ENCODE assay signal across 15 cellular contexts in genomic region chr6:83365931-83366330, GRCh38.
DNase-seq lines count a peak whose midpoint lies in the region; ATAC-seq and TF ChIP-seq lines count a peak whose summit lies in the region.
"Had no signal": no experiment of that assay in that cellular context is flagged by ENCODE, and none has a peak within 500 bp of the region (broad histone marks: within the 10 kb centered on the region; RNA-seq: fewer than 3 reads in every experiment).

No MANE protein-coding gene starts in this region.

- no peak overlapping the region for H3K4me2 ChIP-seq in PC-3 (ENCODE audit: low read length)
- H3K4me2 ChIP-seq: KMS-11 had no signal

- POLR2A ChIA-PET in PC-3 (lab: Charles Lee; ENCODE audit: unreplicated experiment) (no interaction called here), HEK293T (lab: Yijun Ruan, JAX) (no interaction called here)

- H3K4me3 ChIP-seq in SK-N-MC (no peak overlapping the region), PC-3 (ENCODE audit: low read length) (no peak overlapping the region)
- H3K4me3 ChIP-seq: body of pancreas, Peyer's patch had no signal

- H3K9me3 ChIP-seq in SK-N-MC (ENCODE audit: low read depth, low read length) (no peaks in the 10 kb centered on the region), PC-3 (ENCODE audit: low read length) (no peaks in the 10 kb centered on the region)
- H3K9me3 ChIP-seq: body of pancreas, Peyer's patch had no signal

- H3K9ac ChIP-seq in SK-N-MC (ENCODE audit: insufficient read length) (no peak overlapping the region), PC-3 (ENCODE audit: low read length) (no peak overlapping the region)
- H3K9ac ChIP-seq: KMS-11 had no signal

- H3F3A ChIP-seq in PC-3 (ENCODE audit: low read length, unreplicated experiment), result no peaks in the 10 kb centered on the region

- CTCF ChIA-PET in PC-3 (lab: Charles Lee), result no interaction called here
- CTCF ChIA-PET in HEK293T (lab: Yijun Ruan, JAX), result no interaction called here

- no TSS peak for BruUV-seq in PC-3 (replicated peaks; lab: Mats Ljungman, UMichigan)

- peak; percentile 88 for DNase-seq in EH (ENCODE audit: low read depth)
- no peak for DNase-seq in SK-N-MC (ENCODE audit: low read depth, low spot score)
- DNase-seq in fibroblast of peridontal ligament (ENCODE audit: extremely low read depth), result peak; percentile 91
- DNase-seq in pons (ENCODE audit: low spot score), result peak; percentile 69
- no peak for DNase-seq in PC-3
- no peak for DNase-seq in HEK293T (ENCODE audit: extremely low spot score)
- DNase-seq: activated effector memory CD4-positive, alpha-beta T cell treated with anti-CD3 and anti-CD28 coated beads, Interleukin-2, amount 50 U/mL, for 16 hours; body of pancreas; NCI-H526 treated with DMSO at 0.1 percent for 48 hours; Peyer's patch; stimulated activated naive CD8-positive, alpha-beta T cell treated with anti-CD3 and anti-CD28 coated beads, Interleukin-15, amount 100 ng/mL, for 72 hours had no signal

- ATAC-seq in GM21390 (IDR thresholded peaks at IDR 0.05; ENCODE audit: unreplicated experiment), result no peak
- ATAC-seq in PC-3, result no peak
- no peak for ATAC-seq in GM19455 (IDR thresholded peaks at IDR 0.05; ENCODE audit: unreplicated experiment)
- ATAC-seq: body of pancreas; stimulated activated naive CD8-positive, alpha-beta T cell treated with anti-CD3 and anti-CD28 coated beads, Interleukin-15, amount 100 ng/mL, for 72 hours; WTC11 had no signal

- H3K36me3 ChIP-seq in SK-N-MC (ENCODE audit: insufficient read depth, low read length) (no peaks in the 10 kb centered on the region), PC-3 (ENCODE audit: low read depth, low read length) (no peaks in the 10 kb centered on the region)
- H3K36me3 ChIP-seq: Peyer's patch had no signal

- intact Hi-C loops in PC-3 (cut with micrococcal nuclease), result no loop called here

- H2AFZ ChIP-seq in PC-3 (ENCODE audit: low read length), result no peak overlapping the region

- H3K79me2 ChIP-seq in PC-3 (ENCODE audit: low read length), result no peaks in the 10 kb centered on the region

- H4K20me1 ChIP-seq in PC-3 (ENCODE audit: low read length), result no peaks in the 10 kb centered on the region

- no peaks in the 10 kb centered on the region for H3K27me3 ChIP-seq in PC-3 (ENCODE audit: low read length)
- H3K27me3 ChIP-seq: body of pancreas, Peyer's patch had no signal

- H3K27ac ChIP-seq in SK-N-MC, result peak overlapping the region; percentile 45; the same call in 1 of the 2 replicates
- no peak overlapping the region for H3K27ac ChIP-seq in PC-3 (ENCODE audit: low read length)
- H3K27ac ChIP-seq: body of pancreas, KMS-11, Peyer's patch had no signal

- no peaks in the 10 kb centered on the region for H3K4me1 ChIP-seq in PC-3 (ENCODE audit: insufficient read depth, low read length)
- H3K4me1 ChIP-seq: body of pancreas had no signal

- no peaks in the 10 kb centered on the region for H3K9me2 ChIP-seq in PC-3 (replicated peaks; ENCODE audit: low read length)

- TF ChIP-seq CTCF in PC-3 (conservative IDR thresholded peaks at IDR 0.05; ENCODE audit: low read depth, low read length), result no peak

TF ChIP-seq in HEK293T, 16 proteins besides CTCF, POLR2A, EP300 and RAD21:
- TF ChIP-seq, protein P1, sequence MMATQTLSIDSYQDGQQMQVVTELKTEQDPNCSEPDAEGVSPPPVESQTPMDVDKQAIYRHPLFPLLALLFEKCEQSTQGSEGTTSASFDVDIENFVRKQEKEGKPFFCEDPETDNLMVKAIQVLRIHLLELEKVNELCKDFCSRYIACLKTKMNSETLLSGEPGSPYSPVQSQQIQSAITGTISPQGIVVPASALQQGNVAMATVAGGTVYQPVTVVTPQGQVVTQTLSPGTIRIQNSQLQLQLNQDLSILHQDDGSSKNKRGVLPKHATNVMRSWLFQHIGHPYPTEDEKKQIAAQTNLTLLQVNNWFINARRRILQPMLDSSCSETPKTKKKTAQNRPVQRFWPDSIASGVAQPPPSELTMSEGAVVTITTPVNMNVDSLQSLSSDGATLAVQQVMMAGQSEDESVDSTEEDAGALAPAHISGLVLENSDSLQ (IDR thresholded peaks at IDR 0.05), result no peak
- TF ChIP-seq HDGF (IDR thresholded peaks at IDR 0.05; ENCODE audit: borderline replicate concordance) (no peak), FOXA1 (IDR thresholded peaks at IDR 0.05) (no peak), BHLHE40 (IDR thresholded peaks at IDR 0.05; ENCODE audit: borderline replicate concordance) (no peak), NFRKB (IDR thresholded peaks at IDR 0.05) (no peak), ELF4 (IDR thresholded peaks at IDR 0.05) (no peak), TARDBP (IDR thresholded peaks at IDR 0.05) (no peak), CTBP1 (IDR thresholded peaks at IDR 0.05; ENCODE audit: borderline replicate concordance) (no peak), LEF1 (IDR thresholded peaks at IDR 0.05; ENCODE audit: borderline replicate concordance) (no peak), FOXK2 (IDR thresholded peaks at IDR 0.05) (no peak), SP1 (IDR thresholded peaks at IDR 0.05) (no peak), ARNT (IDR thresholded peaks at IDR 0.05) (no peak), SUZ12 (IDR thresholded peaks at IDR 0.05) (no peak), ZNF384 (IDR thresholded peaks at IDR 0.05) (no peak), FOXM1 (IDR thresholded peaks at IDR 0.05; ENCODE audit: borderline replicate concordance) (no peak)

Comparison
In these comparisons a context has a peak if more than half of its experiments do, and no peak if none do; other contexts are left out.
1. DNase-seq: peak in EH (single experiment), fibroblast of peridontal ligament (single experiment) and pons (single experiment); none in SK-N-MC (single experiment), PC-3 (single experiment) and HEK293T (single experiment).